In genomic region chr19:18416778-18417249, GRCh38 we compare ENCODE assay signal across 9 cellular contexts. TPM values are rescaled to one million over a fixed set of nuclear protein-coding genes. Genes with fewer than 3 reads are reported as not detected.
DNase-seq lines count a peak whose midpoint lies in the region; ATAC-seq and TF ChIP-seq lines count a peak whose summit lies in the region.
"Had no signal": no experiment of that assay in that cellular context is flagged by ENCODE, and none has a peak within 500 bp of the region (broad histone marks: within the 10 kb centered on the region; RNA-seq: fewer than 3 reads in every experiment).

No MANE protein-coding gene starts in this region.

- H3K27ac ChIP-seq in heart left ventricle (peak overlapping the region; percentile 89 to 100 (median 95)), ovary (peak overlapping the region; percentile 62 to 91)

- TF ChIP-seq CTCF in heart left ventricle (IDR thresholded peaks at IDR 0.05), result no peak
- TF ChIP-seq CTCF in ovary (IDR thresholded peaks at IDR 0.05), result no peak

- intact Hi-C loops in heart left ventricle (cut with DNase I), result loop anchor here in 3 of 10 donors (1.0 to 10.0 kb wide), 6 partner anchors 132 to 402 kb away; partner anchors contain the start of genes JUND (in 2 of the 3) and RAB3A (in 1 of the 3)
- intact Hi-C loops in ovary (cut with DNase I), result loop anchor here (5.0 to 10.0 kb wide), 4 partner anchors 140 to 222 kb away; partner anchors contain the start of genes IQCN (in 2 of the 4), MPV17L2 (in 1 of the 4) and RAB3A (in 1 of the 4)

- DNase-seq in D341Med (ENCODE audit: low spot score), result peak; percentile 90
- peak; percentile 93 for DNase-seq in M059J (ENCODE audit: low read depth)
- peak; percentile 51 for DNase-seq in SK-MEL-5 (ENCODE audit: low read depth, low spot score)
- DNase-seq in amygdala (lab: John Stamatoyannopoulos, UW), result peak in 51 of 56 donors; percentile 22 to 83 (median 67)
- peak; percentile 93 to 95 (median 95) for DNase-seq in heart left ventricle
- DNase-seq in ovary, result peak; percentile 89 to 95 (median 92)
- no peak for DNase-seq in activated CD4-positive, CD25-positive, alpha-beta regulatory T cell treated with anti-CD3 and anti-CD28 coated beads, Interleukin-2, amount 50 U/mL, for 72 hours

- H3K27me3 ChIP-seq in heart left ventricle (peaks cover 0 to 22% (median 0%) of the 10 kb centered on the region in 9 donors), ovary (no peaks in the 10 kb centered on the region)

- H3K4me1 ChIP-seq in heart left ventricle (peaks cover 8 to 71% (median 56%) of the 10 kb centered on the region in 12 donors), ovary (ENCODE audit: insufficient read depth) (peaks cover 24% of the 10 kb centered on the region)

- ATAC-seq in heart left ventricle (peak; percentile 34 to 62 (median 56)), HG03280 (IDR thresholded peaks at IDR 0.05; ENCODE audit: unreplicated experiment) (no peak)

- H3K36me3 ChIP-seq in heart left ventricle (no peaks in the 10 kb centered on the region), ovary (no peaks in the 10 kb centered on the region)

- in situ Hi-C loops in SK-MEL-5 (cut with HindIII; ENCODE audit: low pct_unique_long_range_greater_than_20kb, low sequenced_read_pairs), result no loop called here

- 1 to 3% (median 2%) methylated on average over 39 to 44 of the region's 44 CpGs for WGBS in heart left ventricle, 4 donors
- 1% methylated on average over 34 to 44 of the region's 44 CpGs for WGBS in ovary, 3 donors

- TF ChIP-seq EP300 in ovary (IDR thresholded peaks at IDR 0.05), result no peak

- H3K4me3 ChIP-seq in heart left ventricle (peak overlapping the region in 11 of 12 donors; percentile 7 to 99 (median 80)), ovary (peak overlapping the region; percentile 42)

- TF ChIP-seq POLR2A in heart left ventricle (IDR thresholded peaks at IDR 0.05) (no peak), ovary (IDR thresholded peaks at IDR 0.05) (peak; percentile 85)

- H3K9me3 ChIP-seq in heart left ventricle (no peaks in the 10 kb centered on the region), ovary (no peaks in the 10 kb centered on the region)

RNA-seq across cellular contexts. Expression of gene SSBP4, which starts 2.4 kb away (rescaled TPM):
- total RNA-seq in M059J (2014; rRNA removed; shearing (Covaris generic)), result 55.3 and 61.9 TPM in 2 replicates
- total RNA-seq in SK-MEL-5 (2014; rRNA removed; shearing (Covaris generic)), result 18.9 and 25.7 TPM in 2 replicates
- polyA plus RNA-seq in SK-MEL-5 (2015; cell fraction: cytosol; rRNA removed), result 34.2 and 44.7 TPM in 2 replicates
- 144 and 159 TPM in 2 replicates for polyA plus RNA-seq in SK-MEL-5 (2015; cell fraction: nucleus; rRNA removed)
- total RNA-seq in heart left ventricle (10 to 100 TPM; 23.5 to 89.8 (median 29.4) TPM), ovary (100 to 1,000 TPM in 2 of 7 donors, 10 to 100 TPM in 5; 58.9 to 124 (median 88.3) TPM)
- polyA plus RNA-seq in heart left ventricle (10 to 100 TPM; 29.1 to 37.3 TPM), ovary (10 to 100 TPM in 1 of 2 donors, 1 to 10 TPM in 1; 4.6 to 90.3 TPM)

RNA-seq across cellular contexts. Expression of gene LRRC25, which starts 19.4 kb away (rescaled TPM):
- total RNA-seq in M059J (2014; rRNA removed; shearing (Covaris generic)), result not detected in 2 replicates
- not detected in 2 replicates for total RNA-seq in SK-MEL-5 (2014; rRNA removed; shearing (Covaris generic))
- polyA plus RNA-seq in SK-MEL-5 (2015; cell fraction: cytosol; rRNA removed), result 0.04 TPM in 1 of 2 replicates, not detected in the other
- polyA plus RNA-seq in SK-MEL-5 (2015; cell fraction: nucleus; rRNA removed), result not detected in 2 replicates
- 10 to 100 TPM in 2 of 9 donors, 1 to 10 TPM in 6, under 1 TPM in 1; 0.83 to 33.0 (median 3.1) TPM for total RNA-seq in heart left ventricle
- 1 to 10 TPM in 1 of 2 donors, under 1 TPM in 1; 0.88 to 2.8 TPM for polyA plus RNA-seq in heart left ventricle
- total RNA-seq in ovary, result 1 to 10 TPM; 1.8 to 9.2 (median 2.4) TPM
- polyA plus RNA-seq in ovary, result 1 to 10 TPM; 1.4 to 3.2 TPM
- total RNA-seq: T-helper 1 cell treated with Interleukin-12 subunit alpha and Interleukin-12 subunit beta and Interleukin-4 antibody, amounts not matched to agents 30 ng/mL and 1 ng/mL, for 36 hours had no signal

RNA-seq across cellular contexts. Expression of gene ISYNA1, which starts 21.1 kb away (rescaled TPM):
- 6.2 and 8.9 TPM in 2 replicates for total RNA-seq in M059J (2014; rRNA removed; shearing (Covaris generic))
- total RNA-seq in SK-MEL-5 (2014; rRNA removed; shearing (Covaris generic)), result 8.3 and 12.7 TPM in 2 replicates
- polyA plus RNA-seq in SK-MEL-5 (2015; cell fraction: cytosol; rRNA removed), result 18.4 and 20.9 TPM in 2 replicates
- 107 and 119 TPM in 2 replicates for polyA plus RNA-seq in SK-MEL-5 (2015; cell fraction: nucleus; rRNA removed)
- total RNA-seq in heart left ventricle (10 to 100 TPM; 17.6 to 60.6 (median 24.0) TPM), ovary (100 to 1,000 TPM in 6 of 7 donors, 10 to 100 TPM in 1; 45.2 to 345 (median 217) TPM)
- polyA plus RNA-seq in heart left ventricle (10 to 100 TPM; 14.0 to 52.6 TPM), ovary (100 to 1,000 TPM in 1 of 2 donors, 1 to 10 TPM in 1; 9.6 to 144 TPM)

RNA-seq across cellular contexts. Expression of gene GDF15, which starts 30.9 kb away (rescaled TPM):
- total RNA-seq in M059J (2014; rRNA removed; shearing (Covaris generic)), result 3.3 and 5.4 TPM in 2 replicates
- 873 and 1,003 TPM in 2 replicates for total RNA-seq in SK-MEL-5 (2014; rRNA removed; shearing (Covaris generic))
- polyA plus RNA-seq in SK-MEL-5 (2015; cell fraction: cytosol; rRNA removed), result 2,563 and 2,956 TPM in 2 replicates
- polyA plus RNA-seq in SK-MEL-5 (2015; cell fraction: nucleus; rRNA removed), result 251 and 324 TPM in 2 replicates
- total RNA-seq in heart left ventricle (1 to 10 TPM in 4 of 9 donors, under 1 TPM in 5; 0.69 to 5.7 (median 0.99) TPM), ovary (10 to 100 TPM in 2 of 7 donors, 1 to 10 TPM in 5; 1.5 to 20.9 (median 3.7) TPM)
- polyA plus RNA-seq in heart left ventricle (under 1 TPM; 0.33 to 0.50 TPM), ovary (1 to 10 TPM in 1 of 2 donors, under 1 TPM in 1; 0.67 to 2.7 TPM)
